Comparison of ENCODE assay signal across 1 cellular context in genomic region chr2:158047156-158047611, GRCh38.
A peak's percentile ranks its signal among the peaks of the same experiment; 100 is the strongest.
TF ChIP-seq lines count a peak whose summit lies in the region.

No MANE protein-coding gene starts in this region.

TF ChIP-seq in HEK293, 187 proteins besides CTCF, POLR2A, EP300 and RAD21 (continued from another document):
- TF ChIP-seq, protein P1, sequence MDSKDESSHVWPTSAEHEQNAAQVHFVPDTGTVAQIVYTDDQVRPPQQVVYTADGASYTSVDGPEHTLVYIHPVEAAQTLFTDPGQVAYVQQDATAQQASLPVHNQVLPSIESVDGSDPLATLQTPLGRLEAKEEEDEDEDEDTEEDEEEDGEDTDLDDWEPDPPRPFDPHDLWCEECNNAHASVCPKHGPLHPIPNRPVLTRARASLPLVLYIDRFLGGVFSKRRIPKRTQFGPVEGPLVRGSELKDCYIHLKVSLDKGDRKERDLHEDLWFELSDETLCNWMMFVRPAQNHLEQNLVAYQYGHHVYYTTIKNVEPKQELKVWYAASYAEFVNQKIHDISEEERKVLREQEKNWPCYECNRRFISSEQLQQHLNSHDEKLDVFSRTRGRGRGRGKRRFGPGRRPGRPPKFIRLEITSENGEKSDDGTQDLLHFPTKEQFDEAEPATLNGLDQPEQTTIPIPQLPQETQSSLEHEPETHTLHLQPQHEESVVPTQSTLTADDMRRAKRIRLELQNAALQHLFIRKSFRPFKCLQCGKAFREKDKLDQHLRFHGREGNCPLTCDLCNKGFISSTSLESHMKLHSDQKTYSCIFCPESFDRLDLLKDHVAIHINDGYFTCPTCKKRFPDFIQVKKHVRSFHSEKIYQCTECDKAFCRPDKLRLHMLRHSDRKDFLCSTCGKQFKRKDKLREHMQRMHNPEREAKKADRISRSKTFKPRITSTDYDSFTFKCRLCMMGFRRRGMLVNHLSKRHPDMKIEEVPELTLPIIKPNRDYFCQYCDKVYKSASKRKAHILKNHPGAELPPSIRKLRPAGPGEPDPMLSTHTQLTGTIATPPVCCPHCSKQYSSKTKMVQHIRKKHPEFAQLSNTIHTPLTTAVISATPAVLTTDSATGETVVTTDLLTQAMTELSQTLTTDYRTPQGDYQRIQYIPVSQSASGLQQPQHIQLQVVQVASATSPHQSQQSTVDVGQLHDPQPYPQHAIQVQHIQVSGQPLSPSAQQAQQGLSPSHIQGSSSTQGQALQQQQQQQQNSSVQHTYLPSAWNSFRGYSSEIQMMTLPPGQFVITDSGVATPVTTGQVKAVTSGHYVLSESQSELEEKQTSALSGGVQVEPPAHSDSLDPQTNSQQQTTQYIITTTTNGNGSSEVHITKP (tag by site-specific recombination; IDR thresholded peaks at IDR 0.05) = peak; percentile 34
- no peak for TF ChIP-seq BCL11A (tag by site-specific recombination; IDR thresholded peaks at IDR 0.05; ENCODE audit: low read depth)
- no peak for TF ChIP-seq TCF7L2 (IDR thresholded peaks at IDR 0.05; ENCODE audit: borderline replicate concordance, low read depth, low read length)
- no peak for TF ChIP-seq ZNF518A (tag by site-specific recombination; conservative IDR thresholded peaks at IDR 0.05; ENCODE audit: low read depth)
- TF ChIP-seq OSR2 (tag by site-specific recombination; IDR thresholded peaks at IDR 0.05) = peak; percentile 19; the same call in 1 of the 2 replicates
TF ChIP-seq in HEK293: peak in this region for 8.
